12 cellular contexts compared by ENCODE assay signal in the genomic region with DNA sequence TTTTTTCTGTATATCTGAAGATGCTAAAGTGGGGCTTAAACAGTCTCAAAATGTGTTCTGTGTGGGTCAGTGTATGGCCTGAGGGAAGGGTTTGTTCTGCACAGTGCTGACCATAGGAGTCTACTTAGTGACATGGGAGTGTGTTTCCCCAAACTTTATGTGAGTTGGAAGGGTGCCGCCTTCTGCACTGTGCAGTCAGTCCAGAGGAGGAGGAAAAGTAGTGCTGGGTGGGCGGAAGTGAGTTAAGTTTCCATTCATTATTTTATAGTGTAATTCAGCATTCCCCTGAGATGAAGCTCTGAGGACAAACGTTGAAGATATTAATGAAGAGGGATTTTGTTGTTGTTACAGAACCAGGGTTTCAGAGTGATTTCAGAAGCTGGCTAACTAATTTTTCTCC. TPM values are rescaled to one million over a fixed set of nuclear protein-coding genes. Genes with fewer than 3 reads are reported as not detected.
DNase-seq lines count a peak whose midpoint lies in the region; ATAC-seq, FAIRE-seq and TF ChIP-seq lines count a peak whose summit lies in the region.
"Had no signal": no experiment of that assay in that cellular context is flagged by ENCODE, and none has a peak within 500 bp of the region (broad histone marks: within the 10 kb centered on the region; RNA-seq: fewer than 3 reads in every experiment).

No MANE protein-coding gene starts in this region.

- H3K36me3 Mint-ChIP-seq in astrocyte (ENCODE audit: low read depth, unreplicated experiment) = no peaks in the 10 kb centered on the region

- peak overlapping the region; percentile 83 for H3K4me2 ChIP-seq in A549
- H3K4me2 ChIP-seq in GM23248 (ENCODE audit: unreplicated experiment) = peak overlapping the region; percentile 48
- H3K4me2 ChIP-seq in astrocyte (ENCODE audit: low read length) = peak overlapping the region; percentile 92

- H3K9me3 ChIP-seq in A549 = no peaks in the 10 kb centered on the region
- H3K9me3 ChIP-seq in GM23248 (ENCODE audit: low read depth) = no peaks in the 10 kb centered on the region
- no peaks in the 10 kb centered on the region for H3K9me3 ChIP-seq in astrocyte (ENCODE audit: insufficient read depth, low read depth, low read length)

- H3K4me3 Mint-ChIP-seq in astrocyte (ENCODE audit: unreplicated experiment) = peak overlapping the region; percentile 88

- H3K9me3 Mint-ChIP-seq in astrocyte (ENCODE audit: unreplicated experiment) = no peaks in the 10 kb centered on the region

- no peaks in the 10 kb centered on the region for H3K27me3 Mint-ChIP-seq in astrocyte (ENCODE audit: low read depth, unreplicated experiment)

- TF ChIP-seq EP300 in A549 (IDR thresholded peaks at IDR 0.05) = no peak

- H3K4me1 ChIP-seq in A549 (peaks cover 31% of the 10 kb centered on the region), GM23248 (ENCODE audit: insufficient read depth) (peaks cover 7% of the 10 kb centered on the region), astrocyte (ENCODE audit: insufficient read depth, low read length) (peaks cover 18% of the 10 kb centered on the region)

- ATAC-seq in A549 = no peak
- ATAC-seq in GM19351 (IDR thresholded peaks at IDR 0.05; ENCODE audit: unreplicated experiment) = no peak
- no peak for ATAC-seq in HG03095 (IDR thresholded peaks at IDR 0.05; ENCODE audit: unreplicated experiment)

- no peaks in the 10 kb centered on the region for H3K9me2 ChIP-seq in GM23248 (ENCODE audit: insufficient read depth)

- WGBS in A549 (ENCODE audit: missing lambda C conversion rate) = 70% methylated on average over 3 of the region's 3 CpGs
- WGBS in GM23248 (ENCODE audit: low coverage in 1 of 2, low lambda C conversion rate in 2 of 2, missing lambda C conversion rate in 2 of 2), 2 experiments = 55 to 60% methylated on average over 3 of the region's 3 CpGs
- WGBS in lower leg skin, 2 donors = 35 to 60% methylated on average over 3 of the region's 3 CpGs

- no peak overlapping the region for H3K27ac Mint-ChIP-seq in astrocyte (ENCODE audit: unreplicated experiment)

- H3K79me2 ChIP-seq in GM23248 (ENCODE audit: insufficient read depth) = peaks cover 25% of the 10 kb centered on the region
- H3K79me2 ChIP-seq in astrocyte (ENCODE audit: insufficient read depth, low read length) = peaks cover 9% of the 10 kb centered on the region

- H3K4me3 ChIP-seq in A549 = peak overlapping the region; percentile 76; the same call in 2 of the 3 replicates
- peak overlapping the region; percentile 79 for H3K4me3 ChIP-seq in GM23248
- H3K4me3 ChIP-seq in astrocyte (ENCODE audit: insufficient read depth, low read depth, low read length) = peak overlapping the region; percentile 62
- no peak overlapping the region for H3K4me3 ChIP-seq in lower leg skin (ENCODE audit: low read depth, poor library complexity, severe bottlenecking)

- POLR2A ChIA-PET in A549 (lab: Yijun Ruan, JAX) = interaction anchor here (0.5 to 0.8 kb wide), 2 partner anchors 9 to 70 kb away, joined by 3 to 4 read pairs; no protein-coding TSS in a partner anchor

- H3K9ac ChIP-seq in GM23248 (peak overlapping the region; percentile 58), astrocyte (ENCODE audit: low read length) (peak overlapping the region; percentile 76)

- no peaks in the 10 kb centered on the region for H3K36me3 ChIP-seq in GM23248 (ENCODE audit: low read depth)
- H3K36me3 ChIP-seq in astrocyte (ENCODE audit: insufficient read depth, low read length) = no peaks in the 10 kb centered on the region

- peaks cover 9% of the 10 kb centered on the region for H3F3A ChIP-seq in GM23248 (ENCODE audit: insufficient read depth)

- intact Hi-C loops in lower leg skin (cut with DNase I; ENCODE audit: low total_unique reads) = no loop called here

- no peak for TF ChIP-seq RAD21 in A549 (conservative IDR thresholded peaks at IDR 0.05 in 1 of 2, IDR thresholded peaks at IDR 0.05 in 1 of 2)

- H4K20me1 ChIP-seq in GM23248 (ENCODE audit: insufficient read depth) (no peaks in the 10 kb centered on the region), astrocyte (ENCODE audit: insufficient read depth, low read length) (peaks cover 6% of the 10 kb centered on the region)

- H3K27me3 ChIP-seq in GM23248 (replicated peaks; ENCODE audit: insufficient read depth) (no peaks in the 10 kb centered on the region), astrocyte (ENCODE audit: insufficient read depth, low read length) (no peaks in the 10 kb centered on the region)

- peak overlapping the region in 1 of 2 experiments; percentile 98; a peak in 3 of 6 replicates for H3K27ac ChIP-seq in A549
- peak overlapping the region; percentile 69 for H3K27ac ChIP-seq in GM23248
- no peak overlapping the region for H3K27ac ChIP-seq in astrocyte (ENCODE audit: low read depth, low read length)

- no peak for TF ChIP-seq POLR2A in A549 (IDR thresholded peaks at IDR 0.05; ENCODE audit: low read length)
- no peak for TF ChIP-seq POLR2A in lower leg skin (IDR thresholded peaks at IDR 0.05)

- peaks cover 12% of the 10 kb centered on the region for H3K4me1 Mint-ChIP-seq in astrocyte (ENCODE audit: low read depth, unreplicated experiment)

- CTCF ChIA-PET in A549 (lab: Yijun Ruan, JAX) = interaction anchor here (0.7 to 0.9 kb wide), 3 partner anchors 8 to 220 kb away, joined by 3 read pairs; no protein-coding TSS in a partner anchor

- no peak for DNase-seq in A549 (ENCODE audit: low read depth in 1 of 2, low spot score in 1 of 2)
- peak; percentile 39 for DNase-seq in GM23248
- DNase-seq in astrocyte (ENCODE audit: low read depth) = no peak
- peak; percentile 18 to 37 for DNase-seq in lower leg skin (ENCODE audit: low spot score in 2 of 2)
- no peak for DNase-seq in NCI-H526 (lab: John Stamatoyannopoulos, UW)
- no peak for DNase-seq in NCI-H1105 treated with DMSO at 0.1 percent for 48 hours (lab: John Stamatoyannopoulos, UW)
- DNase-seq: activated CD4-positive, alpha-beta T cell treated with anti-CD3 and anti-CD28 coated beads for 4 hours; NCI-H1436; stimulated activated CD4-positive, alpha-beta T cell treated with anti-CD3 and anti-CD28 coated beads, Interleukin-12 subunit alpha, Interleukin-12 subunit beta, amount 100 ng/mL, for 4 hours had no signal

- TF ChIP-seq CTCF in A549 (IDR thresholded peaks at IDR 0.05) = no peak
- no peak for TF ChIP-seq CTCF in astrocyte (IDR thresholded peaks at IDR 0.05; ENCODE audit: insufficient read depth, low read depth, low read length)
- no peak for TF ChIP-seq CTCF in lower leg skin (IDR thresholded peaks at IDR 0.05)

- FAIRE-seq in A549 (lab: Jason Lieb, UNC) (no peak), astrocyte (lab: Jason Lieb, UNC) (peak; percentile 87)
- FAIRE-seq: G401.6 had no signal

- H2AFZ ChIP-seq in GM23248 (no peak overlapping the region), astrocyte (ENCODE audit: low read depth, low read length) (no peak overlapping the region)

- in situ Hi-C loops in GM23248 (cut with MboI) = no loop called here

TF ChIP-seq in A549, 52 proteins besides CTCF, POLR2A, EP300 and RAD21:
- no peak for TF ChIP-seq RFX5 (IDR thresholded peaks at IDR 0.05)
- no peak for TF ChIP-seq HEYL (CRISPR knock-in tag; IDR thresholded peaks at IDR 0.05)
- TF ChIP-seq KDM1A (IDR thresholded peaks at IDR 0.05; ENCODE audit: low read depth) = no peak
- no peak for TF ChIP-seq PHF8 (IDR thresholded peaks at IDR 0.05; ENCODE audit: borderline replicate concordance, low read depth)
- TF ChIP-seq RCOR1 (IDR thresholded peaks at IDR 0.05; ENCODE audit: low read depth, low read length) = no peak

RNA-seq across cellular contexts. Expression of gene CHST7, which starts 2.9 kb away (rescaled TPM):
- polyA plus RNA-seq in A549 (2011; rRNA removed) = 6.3 and 6.5 TPM in 2 replicates
- polyA plus RNA-seq in A549 (2012; cell fraction: cytosol; rRNA removed) = 9.9 and 17.3 TPM in 2 replicates
- 14.0 and 24.6 TPM in 2 replicates for polyA plus RNA-seq in A549 (2012; cell fraction: nucleus; rRNA removed)
- 15.3 to 20.8 TPM (median 18.8 TPM) in 3 replicates for polyA plus RNA-seq in A549 (2017; fragmentation: RNase III; extraction: RNeasy Plus Mini Kit Qiagen cat#74134 plus additional on column Dnase treatment)
- polyA minus RNA-seq in A549 (2011; rRNA and poly(A)+ RNA removed) = 2.7 and 3.9 TPM in 2 replicates
- 17.5 and 27.8 TPM in 2 replicates for total RNA-seq in GM23248 (2014; rRNA removed; shearing (Covaris generic))
- polyA plus RNA-seq in GM23248 (2016; fragmentation: Nextera tagmentation; extraction: Ambion mirVana) = 9.3 and 9.8 TPM in 2 replicates
- total RNA-seq in astrocyte = 13.8 and 15.4 TPM in 2 replicates
- 10 to 100 TPM; 11.5 to 36.4 (median 19.6) TPM for total RNA-seq in lower leg skin

RNA-seq across cellular contexts. Expression of gene ZNF674, which starts 31.2 kb away (rescaled TPM):
- 6.3 and 6.9 TPM in 2 replicates for polyA plus RNA-seq in A549 (2011; rRNA removed)
- 1.7 and 2.1 TPM in 2 replicates for polyA plus RNA-seq in A549 (2012; cell fraction: cytosol; rRNA removed)
- 2.0 and 2.9 TPM in 2 replicates for polyA plus RNA-seq in A549 (2012; cell fraction: nucleus; rRNA removed)
- 2.2 to 3.1 TPM (median 2.6 TPM) in 3 replicates for polyA plus RNA-seq in A549 (2017; fragmentation: RNase III; extraction: RNeasy Plus Mini Kit Qiagen cat#74134 plus additional on column Dnase treatment)
- 19.5 and 28.6 TPM in 2 replicates for polyA minus RNA-seq in A549 (2011; rRNA and poly(A)+ RNA removed)
- 2.7 and 2.8 TPM in 2 replicates for total RNA-seq in GM23248 (2014; rRNA removed; shearing (Covaris generic))
- 1.3 and 2.0 TPM in 2 replicates for polyA plus RNA-seq in GM23248 (2016; fragmentation: Nextera tagmentation; extraction: Ambion mirVana)
- 4.6 and 5.5 TPM in 2 replicates for total RNA-seq in astrocyte
- 1 to 10 TPM in 3 of 4 donors, under 1 TPM in 1; 0.76 to 2.3 (median 2.0) TPM for total RNA-seq in lower leg skin

Comparison
In these comparisons a context has a peak if more than half of its experiments do, and no peak if none do; other contexts are left out.
1. DNase-seq: peak in GM23248 (single experiment) and lower leg skin (2 of 2); none in A549 (0 of 2), astrocyte (single experiment), NCI-H526 (0 of 2) and NCI-H1105 treated with DMSO at 0.1 percent for 48 hours (single experiment).
2. Peak in every context shown above with its lines, with median percentiles within 50 percentile points of each other: H3K4me2 ChIP-seq.